In the genomic region with DNA sequence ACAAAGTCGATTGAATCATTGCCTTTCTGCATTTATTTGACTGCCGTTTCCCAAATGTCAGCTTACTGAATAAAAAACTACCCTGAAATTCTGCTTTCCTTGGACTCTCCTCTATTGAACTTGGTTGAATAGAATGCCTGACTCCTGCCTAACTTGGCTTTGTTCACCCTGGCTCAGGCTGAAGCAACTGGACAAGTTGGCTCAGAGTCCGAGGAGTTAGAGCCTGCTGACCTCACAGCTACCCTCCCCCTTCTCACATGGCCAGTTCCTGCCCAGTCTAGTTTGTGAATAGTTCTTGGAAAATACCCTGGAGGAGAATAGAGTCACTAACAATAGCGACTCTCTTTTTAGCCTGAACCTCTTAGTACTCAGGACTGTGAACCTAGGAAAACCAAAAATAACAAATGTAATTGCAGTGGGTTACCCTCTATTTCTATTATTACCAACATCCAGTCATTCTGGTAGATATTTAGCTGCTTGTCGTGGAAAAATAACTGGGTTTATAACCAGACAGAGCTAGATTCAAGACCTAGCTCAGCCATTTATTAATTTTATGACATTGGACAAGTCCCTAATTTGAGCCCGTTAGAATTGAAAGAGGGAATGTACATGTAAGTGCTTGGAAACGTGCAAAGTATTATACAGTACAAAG, we compare ENCODE assay signal across 10 cellular contexts. TPM values are rescaled to one million over a fixed set of nuclear protein-coding genes. Genes with fewer than 3 reads are reported as not detected.
DNase-seq lines count a peak whose midpoint lies in the region; ATAC-seq and TF ChIP-seq lines count a peak whose summit lies in the region.
"Had no signal": no experiment of that assay in that cellular context is flagged by ENCODE, and none has a peak within 500 bp of the region (broad histone marks: within the 10 kb centered on the region; RNA-seq: fewer than 3 reads in every experiment).

No MANE protein-coding gene starts in this region.

- H3K27ac Mint-ChIP-seq in naive thymus-derived CD4-positive, alpha-beta T cell, result no peak overlapping the region
- H3K27ac Mint-ChIP-seq: CD4-positive, alpha-beta T cell had no signal

- no peaks in the 10 kb centered on the region for H3K4me1 ChIP-seq in naive thymus-derived CD4-positive, alpha-beta T cell (ENCODE audit: control insufficient read depth in 2 of 2, insufficient read depth in 2 of 2, low read length in 2 of 2)

- H3K4me3 Mint-ChIP-seq in naive thymus-derived CD4-positive, alpha-beta T cell, result no peak overlapping the region
- H3K4me3 Mint-ChIP-seq: CD4-positive, alpha-beta T cell had no signal

- peak; percentile 42 for DNase-seq in BJ (ENCODE audit: low read depth)
- DNase-seq in brain microvascular endothelial cell, result peak; percentile 49
- peak; percentile 88 for DNase-seq in left cardiac atrium
- peak in 9 of 10 donors; percentile 35 to 90 (median 51) for DNase-seq in posterior cingulate gyrus
- no peak for DNase-seq in SIG-M5 (lab: John Stamatoyannopoulos, UW)
- no peak for DNase-seq in naive thymus-derived CD4-positive, alpha-beta T cell
- DNase-seq in KG1 (lab: John Stamatoyannopoulos, UW), result no peak
- DNase-seq: CD4-positive, alpha-beta T cell; NCI-H1417 treated with DMSO at 0.1 percent for 48 hours had no signal

- H3K36me3 Mint-ChIP-seq in naive thymus-derived CD4-positive, alpha-beta T cell, result no peaks in the 10 kb centered on the region

- CTCF ChIA-PET in BJ (lab: Yijun Ruan, JAX), result interaction anchor here (0.5 to 1.8 kb wide), 3 partner anchors 14 to 191 kb away, joined by 3 to 6 read pairs (median 3); no protein-coding TSS in a partner anchor
- CTCF ChIA-PET in naive thymus-derived CD4-positive, alpha-beta T cell (lab: Charles Lee), result interaction anchor here (1.6 kb wide), 1 partner anchor 16 kb away, joined by 4 read pairs; no protein-coding TSS in a partner anchor

- no peaks in the 10 kb centered on the region for H3K9me3 ChIP-seq in naive thymus-derived CD4-positive, alpha-beta T cell (ENCODE audit: control insufficient read depth in 2 of 3, low read length in 3 of 3)

- peak overlapping the region; percentile 17 for H3K27ac ChIP-seq in brain microvascular endothelial cell
- H3K27ac ChIP-seq in naive thymus-derived CD4-positive, alpha-beta T cell (ENCODE audit: low read depth, low read length), result no peak overlapping the region

- peak; percentile 95 to 96 for ATAC-seq in left cardiac atrium
- no peak for ATAC-seq in HG03432 (IDR thresholded peaks at IDR 0.05; ENCODE audit: unreplicated experiment)
- no peak for ATAC-seq in naive thymus-derived CD4-positive, alpha-beta T cell

- POLR2A ChIA-PET in BJ (lab: Charles Lee), result interaction anchor here (0.7 kb wide), 1 partner anchor 18 kb away, joined by 3 read pairs; a partner anchor contains a TSS
- POLR2A ChIA-PET in naive thymus-derived CD4-positive, alpha-beta T cell (lab: Charles Lee), result no interaction called here

- H3K9me3 Mint-ChIP-seq in naive thymus-derived CD4-positive, alpha-beta T cell, result no peaks in the 10 kb centered on the region
- H3K9me3 Mint-ChIP-seq: CD4-positive, alpha-beta T cell had no signal

- intact Hi-C loops in left cardiac atrium (cut with DNase I), result no loop called here
- intact Hi-C loops in posterior cingulate gyrus (cut with DNase I), result no loop called here
- intact Hi-C loops in naive thymus-derived CD4-positive, alpha-beta T cell (cut with micrococcal nuclease), result no loop called here

- H3K4me1 Mint-ChIP-seq in naive thymus-derived CD4-positive, alpha-beta T cell, result no peaks in the 10 kb centered on the region

- H3K36me3 ChIP-seq in BJ (ENCODE audit: control insufficient read depth, insufficient read depth, low read length) (no peaks in the 10 kb centered on the region), brain microvascular endothelial cell (replicated peaks) (no peaks in the 10 kb centered on the region)
- no peaks in the 10 kb centered on the region for H3K36me3 ChIP-seq in naive thymus-derived CD4-positive, alpha-beta T cell (ENCODE audit: control insufficient read depth in 2 of 3, insufficient read depth in 3 of 3, low read length in 3 of 3)

- H3K27me3 Mint-ChIP-seq in naive thymus-derived CD4-positive, alpha-beta T cell, result peaks cover 0 to 12% (median 2%) of the 10 kb centered on the region in 5 donors

- in situ Hi-C loops in brain microvascular endothelial cell (cut with HindIII; ENCODE audit: low pct_ligation_motif_present, low sequenced_read_pairs), result loop anchor here (25.0 kb wide), 1 partner anchor 529 kb away; no protein-coding TSS in a partner anchor

- H3K4me3 ChIP-seq in BJ (ENCODE audit: low read depth, low read length) (no peak overlapping the region), brain microvascular endothelial cell (ENCODE audit: low read depth, low read length) (no peak overlapping the region)
- H3K4me3 ChIP-seq in naive thymus-derived CD4-positive, alpha-beta T cell (ENCODE audit: low read length), result no peak overlapping the region

- TF ChIP-seq CTCF in BJ (IDR thresholded peaks at IDR 0.05; ENCODE audit: insufficient read depth, low read depth, low read length) (no peak), brain microvascular endothelial cell (IDR thresholded peaks at IDR 0.05; ENCODE audit: low read depth, low read length, missing control alignments) (no peak)

- H3K27me3 ChIP-seq in BJ (ENCODE audit: control insufficient read depth, insufficient read depth, low read length) (no peaks in the 10 kb centered on the region), brain microvascular endothelial cell (replicated peaks) (no peaks in the 10 kb centered on the region)
- H3K27me3 ChIP-seq in naive thymus-derived CD4-positive, alpha-beta T cell (ENCODE audit: control insufficient read depth in 2 of 2, insufficient read depth in 2 of 2, low read length in 2 of 2), result no peaks in the 10 kb centered on the region

RNA-seq across cellular contexts. Expression of a gene that starts 17.3 kb away (rescaled TPM):
- polyA plus RNA-seq in BJ (2011; rRNA removed), result 20.7 and 32.1 TPM in 2 replicates
- polyA minus RNA-seq in BJ (2011; rRNA and poly(A)+ RNA removed), result 8.4 and 12.9 TPM in 2 replicates
- total RNA-seq in left cardiac atrium, result 10 to 100 TPM; 12.7 to 18.7 TPM
- total RNA-seq in naive thymus-derived CD4-positive, alpha-beta T cell, result 10 to 100 TPM; 14.5 to 26.0 (median 19.2) TPM
- polyA plus RNA-seq in naive thymus-derived CD4-positive, alpha-beta T cell, result 10 to 100 TPM; 15.8 to 27.0 TPM

Comparison
In these comparisons a context has a peak if more than half of its experiments do, and no peak if none do; other contexts are left out.
1. DNase-seq: peak in BJ (single experiment), brain microvascular endothelial cell (single experiment), left cardiac atrium (single experiment) and posterior cingulate gyrus (9 of 10); none in SIG-M5 (single experiment), naive thymus-derived CD4-positive, alpha-beta T cell (0 of 9) and KG1 (single experiment).
2. ATAC-seq: peak in left cardiac atrium (2 of 2); none in HG03432 (single experiment) and naive thymus-derived CD4-positive, alpha-beta T cell (single experiment).